26 cellular contexts compared by ENCODE assay signal in the genomic region with DNA sequence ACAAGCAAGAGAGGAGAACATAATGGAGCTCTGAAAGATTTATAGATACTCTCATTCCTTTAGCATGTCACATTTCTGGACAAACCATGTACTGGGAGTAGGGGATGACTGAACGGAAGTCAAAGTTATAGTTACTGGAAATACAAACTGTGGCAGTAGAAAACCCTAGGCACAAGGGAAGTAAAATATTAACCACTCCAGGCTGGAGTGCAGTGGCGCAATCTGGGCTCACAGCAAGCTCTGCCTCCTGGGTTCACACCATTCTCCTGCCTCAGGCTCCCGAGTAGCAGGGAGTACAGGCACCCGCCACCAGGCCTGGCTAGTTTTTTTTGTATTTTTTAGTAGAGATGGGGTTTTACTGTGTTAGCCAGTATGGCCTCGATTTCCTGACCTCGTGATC.
DNase-seq lines count a peak whose midpoint lies in the region; ATAC-seq lines count a peak whose summit lies in the region.
"Had no signal": no experiment of that assay in that cellular context is flagged by ENCODE, and none has a peak within 500 bp of the region (broad histone marks: within the 10 kb centered on the region; RNA-seq: fewer than 3 reads in every experiment).

No MANE protein-coding gene starts in this region.

- no peak overlapping the region for H3K4me2 ChIP-seq in GM23248 (ENCODE audit: unreplicated experiment)
- H3K4me2 ChIP-seq: BLaER1 treated with 17β-estradiol and CSF1 and Interleukin-3, amounts not matched to agents 10 nM and 100 nM had no signal

- no peaks in the 10 kb centered on the region for H3K27me3 ChIP-seq in GM23248 (replicated peaks; ENCODE audit: insufficient read depth)
- H3K27me3 ChIP-seq: BLaER1 treated with 17β-estradiol and CSF1 and Interleukin-3, amounts not matched to agents 10 nM and 100 nM; SJSA1 had no signal

- in situ Hi-C loops in Caki2 (cut with HindIII; ENCODE audit: low pct_unique_long_range_greater_than_20kb, low sequenced_read_pairs), result no loop called here
- in situ Hi-C loops in GM23248 (cut with MboI), result no loop called here

- DNase-seq in Caki2 (ENCODE audit: low read depth) (peak; percentile 0), GM23248 (peak; percentile 3), left lobe of liver (ENCODE audit: low spot score) (peak; percentile 67), renal cortical epithelial cell (ENCODE audit: low read depth) (peak; percentile 88), cerebellar nuclear complex (lab: John Stamatoyannopoulos, UW) (no peak), HK-2 (ENCODE audit: unreplicated experiment) (no peak)
- DNase-seq: AML-193; CD4-positive, alpha-beta T cell; DMS53; EL; GDM1; IMR-90; KG1; MM.1S; NCI-H1105; NCI-H146; NCI-H2029; NCI-H446; NCI-H526; NCI-H82; NK-92 treated with Interleukin-12 subunit alpha and Interleukin-12 subunit beta, amount 100 ng/mL, for 24 hours; PC-3 had no signal

- WGBS in GM23248 (ENCODE audit: low coverage in 1 of 2, low lambda C conversion rate in 2 of 2, missing lambda C conversion rate in 2 of 2), 2 experiments, result 82 to 86% methylated on average over 4 to 6 of the region's 6 CpGs

- ATAC-seq in left lobe of liver (peak; percentile 92), HG02938 (IDR thresholded peaks at IDR 0.05; ENCODE audit: unreplicated experiment) (no peak)
- ATAC-seq: PC-3, Right ventricle myocardium inferior had no signal

- H3K4me3 ChIP-seq in GM23248, result no peak overlapping the region
- H3K4me3 ChIP-seq: BLaER1 treated with 17β-estradiol and CSF1 and Interleukin-3, amounts not matched to agents 10 nM and 100 nM; SJSA1 had no signal

- no peaks in the 10 kb centered on the region for H3K9me2 ChIP-seq in GM23248 (ENCODE audit: insufficient read depth)

- H3K79me2 ChIP-seq in GM23248 (ENCODE audit: insufficient read depth), result peaks cover 54% of the 10 kb centered on the region

- H3K36me3 ChIP-seq in GM23248 (ENCODE audit: low read depth), result no peaks in the 10 kb centered on the region
- H3K36me3 ChIP-seq: BLaER1 treated with 17β-estradiol and CSF1 and Interleukin-3, amounts not matched to agents 10 nM and 100 nM; SJSA1 had no signal

- H3K4me1 ChIP-seq in GM23248 (ENCODE audit: insufficient read depth), result no peaks in the 10 kb centered on the region
- H3K4me1 ChIP-seq: BLaER1 treated with 17β-estradiol and CSF1 and Interleukin-3, amounts not matched to agents 10 nM and 100 nM; SJSA1 had no signal

- no peaks in the 10 kb centered on the region for H3F3A ChIP-seq in GM23248 (ENCODE audit: insufficient read depth)

- H3K9me3 ChIP-seq in GM23248 (ENCODE audit: low read depth), result no peaks in the 10 kb centered on the region
- H3K9me3 ChIP-seq: BLaER1 treated with 17β-estradiol and CSF1 and Interleukin-3, amounts not matched to agents 10 nM and 100 nM; SJSA1 had no signal

- no peaks in the 10 kb centered on the region for H4K20me1 ChIP-seq in GM23248 (ENCODE audit: insufficient read depth)
- H4K20me1 ChIP-seq: BLaER1 treated with 17β-estradiol and CSF1 and Interleukin-3, amounts not matched to agents 10 nM and 100 nM had no signal

- no peak overlapping the region for H3K9ac ChIP-seq in GM23248
- H3K9ac ChIP-seq: BLaER1 treated with 17β-estradiol and CSF1 and Interleukin-3, amounts not matched to agents 10 nM and 100 nM had no signal

- no peak overlapping the region for H3K27ac ChIP-seq in GM23248
- H3K27ac ChIP-seq: BLaER1 treated with 17β-estradiol and CSF1 and Interleukin-3, amounts not matched to agents 10 nM and 100 nM; SJSA1 had no signal

- H2AFZ ChIP-seq in GM23248, result no peak overlapping the region

Comparison
In these comparisons a context has a peak if more than half of its experiments do, and no peak if none do; other contexts are left out.
1. DNase-seq: peak in Caki2 (single experiment), GM23248 (single experiment), left lobe of liver (single experiment) and renal cortical epithelial cell (single experiment); none in cerebellar nuclear complex (0 of 2) and HK-2 (single experiment).